In genomic region chr20:52192296-52193007, GRCh38 we compare ENCODE assay signal across 8 cellular contexts. TPM values are rescaled to one million over a fixed set of nuclear protein-coding genes. Genes with fewer than 3 reads are reported as not detected.
DNase-seq lines count a peak whose midpoint lies in the region; ATAC-seq lines count a peak whose summit lies in the region.

No MANE protein-coding gene starts in this region.

- H3K9me3 Mint-ChIP-seq in CD4-positive, CD25-positive, alpha-beta regulatory T cell: no peaks in the 10 kb centered on the region

- peaks cover 6 to 30% (median 10%) of the 10 kb centered on the region in 4 donors for H3K4me1 Mint-ChIP-seq in CD4-positive, CD25-positive, alpha-beta regulatory T cell

- H3K9ac ChIP-seq in adipocyte (ENCODE audit: low read length) (peak overlapping the region; percentile 93), iPS-15b (ENCODE audit: low read depth, low read length) (peak overlapping the region; percentile 85), skeletal muscle tissue (ENCODE audit: low read depth in 1 of 3, low read length in 3 of 3) (peak overlapping the region; percentile 81 to 92 (median 83))

- ATAC-seq in CD4-positive, CD25-positive, alpha-beta regulatory T cell (ENCODE audit: low read depth in 2 of 2): peak; percentile 5 to 11
- ATAC-seq in GM18517 (IDR thresholded peaks at IDR 0.05; ENCODE audit: unreplicated experiment) (peak; percentile 46), HG02970 (IDR thresholded peaks at IDR 0.05; ENCODE audit: low FRiP score, unreplicated experiment) (peak; percentile 34)

- peaks cover 20% of the 10 kb centered on the region for H3K4me1 ChIP-seq in CD4-positive, CD25-positive, alpha-beta regulatory T cell (ENCODE audit: control insufficient read depth, insufficient read depth, low read length, poor library complexity, severe bottlenecking)
- H3K4me1 ChIP-seq in adipocyte (ENCODE audit: control insufficient read depth, insufficient read depth, low read length) (peaks cover 9% of the 10 kb centered on the region), iPS-15b (ENCODE audit: control insufficient read depth, insufficient read depth, low read length) (peaks cover 4% of the 10 kb centered on the region), skeletal muscle tissue (ENCODE audit: control insufficient read depth in 3 of 3, insufficient read depth in 3 of 3, low read length in 3 of 3) (peaks cover 6 to 10% (median 10%) of the 10 kb centered on the region in 3 donors)

- H3K27ac ChIP-seq in CD4-positive, CD25-positive, alpha-beta regulatory T cell (ENCODE audit: insufficient read depth, low read length, poor library complexity, severe bottlenecking): peak overlapping the region; percentile 77
- H3K27ac ChIP-seq in skeletal muscle tissue (ENCODE audit: low read depth, low read length): no peak overlapping the region

- H3K36me3 Mint-ChIP-seq in CD4-positive, CD25-positive, alpha-beta regulatory T cell: no peaks in the 10 kb centered on the region

- no peaks in the 10 kb centered on the region for H3K27me3 Mint-ChIP-seq in CD4-positive, CD25-positive, alpha-beta regulatory T cell

- no peaks in the 10 kb centered on the region for H3K9me3 ChIP-seq in CD4-positive, CD25-positive, alpha-beta regulatory T cell (ENCODE audit: control insufficient read depth in 2 of 2, low read length in 2 of 2)
- H3K9me3 ChIP-seq in adipocyte (ENCODE audit: control insufficient read depth, low read length) (no peaks in the 10 kb centered on the region), iPS-15b (ENCODE audit: control insufficient read depth, insufficient read depth, low read length) (no peaks in the 10 kb centered on the region), skeletal muscle tissue (ENCODE audit: control insufficient read depth in 3 of 3, low read length in 3 of 3) (no peaks in the 10 kb centered on the region)

- H3K27me3 ChIP-seq in CD4-positive, CD25-positive, alpha-beta regulatory T cell (ENCODE audit: control insufficient read depth, insufficient read depth, low read length): no peaks in the 10 kb centered on the region
- no peaks in the 10 kb centered on the region for H3K27me3 ChIP-seq in adipocyte (replicated peaks; ENCODE audit: control insufficient read depth, insufficient read depth, low read length)
- H3K27me3 ChIP-seq in iPS-15b (ENCODE audit: control insufficient read depth, insufficient read depth, low read length): no peaks in the 10 kb centered on the region
- no peaks in the 10 kb centered on the region for H3K27me3 ChIP-seq in skeletal muscle tissue (ENCODE audit: control insufficient read depth in 3 of 3, insufficient read depth in 3 of 3, low read length in 3 of 3)

- H3K4me3 Mint-ChIP-seq in CD4-positive, CD25-positive, alpha-beta regulatory T cell: peak overlapping the region; percentile 90 to 99 (median 94)

- peak in 1 of 3 donors; percentile 59 for DNase-seq in CD4-positive, CD25-positive, alpha-beta regulatory T cell
- peak; percentile 9 for DNase-seq in NCI-H226
- DNase-seq in adipocyte (ENCODE audit: low read depth): no peak
- DNase-seq in stimulated activated CD4-positive, alpha-beta T cell treated with anti-CD3 and anti-CD28 coated beads, Interleukin-12 subunit alpha, Interleukin-12 subunit beta, amount 100 ng/mL, for 4 hours: no peak

- peak overlapping the region; percentile 75 for H3K4me3 ChIP-seq in CD4-positive, CD25-positive, alpha-beta regulatory T cell (ENCODE audit: low read depth, low read length)
- H3K4me3 ChIP-seq in adipocyte (ENCODE audit: low read length) (peak overlapping the region; percentile 98), iPS-15b (ENCODE audit: low read depth, low read length) (peak overlapping the region; percentile 90), skeletal muscle tissue (ENCODE audit: low read length in 3 of 3) (peak overlapping the region; percentile 88 to 94 (median 91))

- no peaks in the 10 kb centered on the region for H3K36me3 ChIP-seq in CD4-positive, CD25-positive, alpha-beta regulatory T cell (ENCODE audit: control insufficient read depth, insufficient read depth, low read length)
- H3K36me3 ChIP-seq in adipocyte (ENCODE audit: control insufficient read depth, insufficient read depth, low read length, severe bottlenecking) (no peaks in the 10 kb centered on the region), iPS-15b (ENCODE audit: control insufficient read depth, insufficient read depth, low read length) (no peaks in the 10 kb centered on the region), skeletal muscle tissue (ENCODE audit: control insufficient read depth in 3 of 3, insufficient read depth in 3 of 3, low read length in 3 of 3) (peaks cover 0 to 1% (median 0%) of the 10 kb centered on the region in 3 donors)

- peak overlapping the region; percentile 74 to 96 (median 93) for H3K27ac Mint-ChIP-seq in CD4-positive, CD25-positive, alpha-beta regulatory T cell

RNA-seq across cellular contexts. Expression of gene ZFP64, which starts 0.9 kb away (rescaled TPM):
- total RNA-seq in CD4-positive, CD25-positive, alpha-beta regulatory T cell: 14.9 TPM
- 1 to 10 TPM; 6.7 to 9.8 (median 8.0) TPM for polyA plus RNA-seq in CD4-positive, CD25-positive, alpha-beta regulatory T cell
- total RNA-seq in skeletal muscle tissue: 14.1 TPM
